In genomic region chr14:64200170-64200569, GRCh38 we compare ENCODE assay signal across 18 cellular contexts.
DNase-seq lines count a peak whose midpoint lies in the region; ATAC-seq, FAIRE-seq and TF ChIP-seq lines count a peak whose summit lies in the region.
"Had no signal": no experiment of that assay in that cellular context is flagged by ENCODE, and none has a peak within 500 bp of the region (broad histone marks: within the 10 kb centered on the region; RNA-seq: fewer than 3 reads in every experiment).

No MANE protein-coding gene starts in this region.

- H3K27ac Mint-ChIP-seq in T-helper 17 cell, result no peak overlapping the region
- H3K27ac Mint-ChIP-seq: CD14-positive monocyte had no signal

- H3K4me1 Mint-ChIP-seq in T-helper 17 cell, result peaks cover 26% of the 10 kb centered on the region

- no peak overlapping the region for H3K4me3 Mint-ChIP-seq in T-helper 17 cell
- H3K4me3 Mint-ChIP-seq: activated T-helper 17 cell treated with anti-CD3 and anti-CD28 coated beads, Interleukin-2, amount 50 U/mL, for 72 hours; CD14-positive monocyte; effector memory CD8-positive, alpha-beta T cell had no signal

- H3K36me3 ChIP-seq in HUES6 (ENCODE audit: control insufficient read depth, insufficient read depth, low read length) (no peaks in the 10 kb centered on the region; the same call in 1 of the 2 replicates), cardiac muscle cell (no peaks in the 10 kb centered on the region), lower lobe of right lung (peaks cover 11% of the 10 kb centered on the region)
- H3K36me3 ChIP-seq: prostate gland, thoracic aorta had no signal

- FAIRE-seq in HTR-8/SVneo (lab: Jason Lieb, UNC), result no peak
- FAIRE-seq: A204.1 had no signal

- H3K4me1 ChIP-seq in HUES6 (ENCODE audit: control insufficient read depth, insufficient read depth, low read length) (peaks cover 31% of the 10 kb centered on the region), cardiac muscle cell (ENCODE audit: low read depth) (peaks cover 50% of the 10 kb centered on the region), lower lobe of right lung (peaks cover 21% of the 10 kb centered on the region)
- H3K4me1 ChIP-seq: prostate gland had no signal

- H3K9ac ChIP-seq in HUES6 (ENCODE audit: low read length), result peak overlapping the region; percentile 36

- TF ChIP-seq CTCF in cardiac muscle cell (IDR thresholded peaks at IDR 0.05; ENCODE audit: low read depth, low read length), result no peak
- TF ChIP-seq CTCF in lower lobe of right lung (IDR thresholded peaks at IDR 0.05), result no peak

- no peak overlapping the region for H3K4me3 ChIP-seq in HUES6 (ENCODE audit: low read depth, low read length)
- no peak overlapping the region for H3K4me3 ChIP-seq in cardiac muscle cell
- no peak overlapping the region for H3K4me3 ChIP-seq in lower lobe of right lung
- H3K4me3 ChIP-seq: prostate gland, thoracic aorta had no signal

- intact Hi-C loops in lower lobe of right lung (cut with DNase I) (no loop called here), sciatic nerve (cut with DNase I) (no loop called here)

- no peaks in the 10 kb centered on the region for H3K9me3 ChIP-seq in HUES6 (ENCODE audit: control insufficient read depth, insufficient read depth, low read depth, low read length)
- no peaks in the 10 kb centered on the region for H3K9me3 ChIP-seq in cardiac muscle cell (ENCODE audit: low read depth)
- no peaks in the 10 kb centered on the region for H3K9me3 ChIP-seq in lower lobe of right lung
- H3K9me3 ChIP-seq in T-helper 17 cell (ENCODE audit: control insufficient read depth, low read length, poor library complexity, severe bottlenecking), result no peaks in the 10 kb centered on the region
- H3K9me3 ChIP-seq: prostate gland, thoracic aorta had no signal

- peak in 1 of 2 donors; percentile 64 for DNase-seq in cardiac muscle cell (ENCODE audit: low read depth in 1 of 2, low spot score in 1 of 2)
- peak; percentile 58 for DNase-seq in lower lobe of right lung
- no peak for DNase-seq in sciatic nerve (ENCODE audit: low spot score)
- DNase-seq in T-helper 2 cell, result no peak
- no peak for DNase-seq in DMS53 (lab: John Stamatoyannopoulos, UW)
- no peak for DNase-seq in HTR-8/SVneo (ENCODE audit: insufficient read length, low spot score)
- no peak for DNase-seq in T-helper 17 cell
- DNase-seq: DND-41; effector memory CD8-positive, alpha-beta T cell; GOT3; NCI-H82; WERI-Rb-1 had no signal

- peak; percentile 54 to 55 for ATAC-seq in lower lobe of right lung
- peak; percentile 71 for ATAC-seq in sciatic nerve
- ATAC-seq in T-helper 17 cell, result no peak
- ATAC-seq: activated T-helper 17 cell treated with anti-CD3 and anti-CD28 coated beads, Interleukin-2, amount 50 U/mL, for 72 hours; effector memory CD8-positive, alpha-beta T cell had no signal

- H3K27me3 Mint-ChIP-seq in T-helper 17 cell, result no peaks in the 10 kb centered on the region
- H3K27me3 Mint-ChIP-seq: activated T-helper 17 cell treated with anti-CD3 and anti-CD28 coated beads, Interleukin-2, amount 50 U/mL, for 72 hours; effector memory CD8-positive, alpha-beta T cell had no signal

- no peak overlapping the region for H3K27ac ChIP-seq in HUES6 (ENCODE audit: low read depth, low read length)
- peak overlapping the region; percentile 83 for H3K27ac ChIP-seq in cardiac muscle cell
- peak overlapping the region; percentile 13 for H3K27ac ChIP-seq in lower lobe of right lung
- H3K27ac ChIP-seq: prostate gland, thoracic aorta, WERI-Rb-1 had no signal

- peaks cover 5% of the 10 kb centered on the region for H3K36me3 Mint-ChIP-seq in T-helper 17 cell (ENCODE audit: low read depth)
- H3K36me3 Mint-ChIP-seq: CD14-positive monocyte had no signal

- no peaks in the 10 kb centered on the region for H3K27me3 ChIP-seq in HUES6 (ENCODE audit: control insufficient read depth, insufficient read depth, low read length)
- H3K27me3 ChIP-seq in cardiac muscle cell, result no peaks in the 10 kb centered on the region
- H3K27me3 ChIP-seq in lower lobe of right lung (ENCODE audit: low read depth), result no peaks in the 10 kb centered on the region
